In the genomic region with DNA sequence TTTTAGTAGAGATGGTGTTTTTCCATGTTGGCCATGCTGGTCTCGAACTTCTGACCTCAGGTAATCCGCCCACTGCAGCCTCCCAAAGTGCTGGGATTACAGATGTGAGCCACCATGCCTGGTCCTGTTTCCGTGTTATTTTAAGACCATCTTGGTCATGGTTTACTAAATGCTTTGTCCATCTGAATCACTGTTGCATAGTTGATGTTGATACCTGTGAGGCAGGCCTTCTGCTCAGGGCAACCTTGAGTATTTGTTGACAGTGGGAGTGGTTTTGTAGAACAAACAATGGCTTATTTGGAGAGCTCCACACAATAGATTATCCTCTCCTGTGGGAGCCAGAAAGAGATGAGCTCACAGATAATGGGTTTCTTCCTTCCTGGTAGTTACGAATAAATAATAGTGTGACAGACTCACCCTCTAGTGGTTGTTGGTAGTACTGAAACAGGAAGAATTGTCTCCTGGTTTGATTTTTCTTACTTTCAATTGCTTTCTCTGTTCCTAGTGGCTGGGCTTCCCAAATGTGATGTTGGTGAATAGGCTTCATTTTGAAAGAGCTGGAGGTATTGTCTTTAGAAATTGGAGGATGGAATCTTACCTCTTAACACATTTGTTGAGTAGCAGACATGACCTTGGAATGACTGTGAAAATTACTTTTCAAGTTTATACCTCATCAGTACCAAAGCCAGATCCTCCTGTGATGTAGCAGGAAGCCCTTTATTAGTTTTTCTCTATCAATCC, we compare ENCODE assay signal across 8 cellular contexts. TPM values are rescaled to one million over a fixed set of nuclear protein-coding genes. Genes with fewer than 3 reads are reported as not detected.
A peak's percentile ranks its signal among the peaks of the same experiment; 100 is the strongest.
DNase-seq lines count a peak whose midpoint lies in the region; ATAC-seq and TF ChIP-seq lines count a peak whose summit lies in the region.

No MANE protein-coding gene starts in this region.

- H3K27me3 Mint-ChIP-seq in central memory CD8-positive, alpha-beta T cell = no peaks in the 10 kb centered on the region
- H3K27me3 Mint-ChIP-seq in stimulated activated naive CD8-positive, alpha-beta T cell treated with anti-CD3 and anti-CD28 coated beads, Interleukin-15, amount 100 ng/mL, for 72 hours = no peaks in the 10 kb centered on the region

- CTCF ChIA-PET in Panc1 (lab: Charles Lee) = interaction anchor here (0.5 to 2.7 kb wide), 9 partner anchors 9 to 64 kb away, joined by 3 to 34 read pairs (median 4); a partner anchor contains a TSS

- H3K4me1 ChIP-seq in HAP-1 = peaks cover 2% of the 10 kb centered on the region; the same call in 1 of the 2 replicates
- peaks cover 33% of the 10 kb centered on the region for H3K4me1 ChIP-seq in Panc1 (ENCODE audit: control insufficient read depth, insufficient read depth, low read length)

- H3K4me1 Mint-ChIP-seq in central memory CD8-positive, alpha-beta T cell = peaks cover 9% of the 10 kb centered on the region
- H3K4me1 Mint-ChIP-seq in stimulated activated naive CD8-positive, alpha-beta T cell treated with anti-CD3 and anti-CD28 coated beads, Interleukin-15, amount 100 ng/mL, for 72 hours = peaks cover 32% of the 10 kb centered on the region

- TF ChIP-seq CTCF in 22Rv1 (IDR thresholded peaks at IDR 0.05) (peak; percentile 87), LNCaP clone FGC (IDR thresholded peaks at IDR 0.05; ENCODE audit: control insufficient read depth, extremely low read depth, insufficient read depth) (peak; percentile 84), Panc1 (IDR thresholded peaks at IDR 0.05) (peak; percentile 84)

- peak overlapping the region; percentile 89 for H3K27ac Mint-ChIP-seq in central memory CD8-positive, alpha-beta T cell (ENCODE audit: low read depth)
- H3K27ac Mint-ChIP-seq in stimulated activated naive CD8-positive, alpha-beta T cell treated with anti-CD3 and anti-CD28 coated beads, Interleukin-15, amount 100 ng/mL, for 72 hours = peak overlapping the region; percentile 55 to 91

- H3K36me3 Mint-ChIP-seq in central memory CD8-positive, alpha-beta T cell (ENCODE audit: insufficient read depth) = peaks cover 8% of the 10 kb centered on the region

- in situ Hi-C loops in HAP-1 (cut with MboI; ENCODE audit: low sequenced_read_pairs) = no loop called here
- in situ Hi-C loops in Panc1 (cut with HindIII; ENCODE audit: low pct_unique_long_range_greater_than_20kb, low sequenced_read_pairs) = no loop called here

- no peak overlapping the region for H3K4me3 Mint-ChIP-seq in central memory CD8-positive, alpha-beta T cell
- peak overlapping the region; percentile 61 to 63 for H3K4me3 Mint-ChIP-seq in stimulated activated naive CD8-positive, alpha-beta T cell treated with anti-CD3 and anti-CD28 coated beads, Interleukin-15, amount 100 ng/mL, for 72 hours

- H3K4me3 ChIP-seq in HAP-1 = no peak overlapping the region
- no peak overlapping the region; the same call in 1 of the 2 replicates for H3K4me3 ChIP-seq in LNCaP clone FGC (ENCODE audit: low read depth, low read length)
- H3K4me3 ChIP-seq in Panc1 (ENCODE audit: low read depth in 2 of 2, low read length in 2 of 2) = no peak overlapping the region

- ATAC-seq in Panc1 = peak; percentile 76
- ATAC-seq in central memory CD8-positive, alpha-beta T cell (replicated peaks; ENCODE audit: extremely low read depth, poor library complexity, severe bottlenecking) = peak; percentile 83
- ATAC-seq in stimulated activated naive CD8-positive, alpha-beta T cell treated with anti-CD3 and anti-CD28 coated beads, Interleukin-15, amount 100 ng/mL, for 72 hours = peak; percentile 88

- H3K9me3 ChIP-seq in HAP-1 = no peaks in the 10 kb centered on the region
- H3K9me3 ChIP-seq in Panc1 (ENCODE audit: control insufficient read depth, insufficient read depth, low read depth, low read length) = no peaks in the 10 kb centered on the region

- H3K27me3 ChIP-seq in HAP-1 (ENCODE audit: low read depth) = no peaks in the 10 kb centered on the region
- H3K27me3 ChIP-seq in Panc1 (ENCODE audit: control insufficient read depth, insufficient read depth, low read length) = no peaks in the 10 kb centered on the region

- H3K27ac ChIP-seq in 22Rv1 = peak overlapping the region; percentile 92
- peak overlapping the region; percentile 88 for H3K27ac ChIP-seq in Panc1 (ENCODE audit: low read length)

- H3K9me3 Mint-ChIP-seq in central memory CD8-positive, alpha-beta T cell = no peaks in the 10 kb centered on the region
- H3K9me3 Mint-ChIP-seq in stimulated activated naive CD8-positive, alpha-beta T cell treated with anti-CD3 and anti-CD28 coated beads, Interleukin-15, amount 100 ng/mL, for 72 hours = no peaks in the 10 kb centered on the region

- H3K36me3 ChIP-seq in HAP-1 (replicated peaks) (peaks cover 48% of the 10 kb centered on the region), Panc1 (ENCODE audit: control insufficient read depth, insufficient read depth, low read length) (peaks cover 28% of the 10 kb centered on the region)

- no TSS peak for BruUV-seq in Panc1 (replicated peaks; lab: Mats Ljungman, UMichigan)

- POLR2A ChIA-PET in Panc1 (lab: Charles Lee) = interaction anchor here (0.6 to 0.8 kb wide), 3 partner anchors 9 to 72 kb away, joined by 3 to 5 read pairs (median 3); no protein-coding TSS in a partner anchor

- DNase-seq in GM03348 (ENCODE audit: low spot score) = peak; percentile 81
- DNase-seq in HAP-1 (ENCODE audit: low spot score in 2 of 2) = peak; percentile 40 to 89
- peak; percentile 99 for DNase-seq in LNCaP clone FGC (ENCODE audit: low read depth)
- peak; percentile 59 for DNase-seq in Panc1 (ENCODE audit: low read depth, low spot score)
- DNase-seq in central memory CD8-positive, alpha-beta T cell (ENCODE audit: low spot score in 2 of 2) = no peak
- peak; percentile 91 for DNase-seq in kidney glomerular epithelial cell (lab: John Stamatoyannopoulos, UW)
- peak in 1 of 2 donors; percentile 27 for DNase-seq in stimulated activated naive CD8-positive, alpha-beta T cell treated with anti-CD3 and anti-CD28 coated beads, Interleukin-15, amount 100 ng/mL, for 72 hours

- intact Hi-C loops in Panc1 (cut with micrococcal nuclease; ENCODE audit: unreplicated experiment) = loop anchor here (1.0 kb wide), 1 partner anchor 49 kb away; a partner anchor contains a TSS

RNA-seq across cellular contexts. Expression of a gene that starts 39.0 kb away (rescaled TPM):
- total RNA-seq in Panc1 (2021; ENCODE audit: unreplicated experiment) = 189 TPM
- polyA plus RNA-seq in Panc1 (2012; ENCODE audit: insufficient read length) = 184 TPM

RNA-seq across cellular contexts. Expression of a gene that starts 49.0 kb away (rescaled TPM):
- total RNA-seq in Panc1 (2021; ENCODE audit: unreplicated experiment) = not detected
- polyA plus RNA-seq in Panc1 (2012; ENCODE audit: insufficient read length) = not detected

RNA-seq across cellular contexts. Expression of a gene that starts 59.3 kb away (rescaled TPM):
- 112 TPM for total RNA-seq in Panc1 (2021; ENCODE audit: unreplicated experiment)
- polyA plus RNA-seq in Panc1 (2012; ENCODE audit: insufficient read length) = 115 TPM

Comparison
In these comparisons a context has a peak if more than half of its experiments do, and no peak if none do; other contexts are left out.
1. DNase-seq: peak in GM03348 (single experiment), HAP-1 (2 of 2), LNCaP clone FGC (single experiment), Panc1 (single experiment) and kidney glomerular epithelial cell (single experiment); none in central memory CD8-positive, alpha-beta T cell (0 of 2).
2. Peak in every context shown above with its lines, with median percentiles within 50 percentile points of each other: CTCF ChIP-seq and ATAC-seq.